In genomic region chr6:166162599-166163342, GRCh38 we compare ENCODE assay signal across 10 cellular contexts.
DNase-seq lines count a peak whose midpoint lies in the region; ATAC-seq lines count a peak whose summit lies in the region.
"Had no signal": no experiment of that assay in that cellular context is flagged by ENCODE, and none has a peak within 500 bp of the region (broad histone marks: within the 10 kb centered on the region; RNA-seq: fewer than 3 reads in every experiment).

No MANE protein-coding gene starts in this region.

- no peak overlapping the region for H3K27ac Mint-ChIP-seq in stimulated activated naive B cell treated with anti-CD40 and anti-IgM and Interleukin-4, amounts not matched to agents 10 μg/mL and 1 μg/mL and 100 μg/mL, for 72 hours
- H3K27ac Mint-ChIP-seq in T-helper 2 cell treated with Interferon-gamma antibody and Interleukin-4, amounts not matched to agents 5 μg/mL and 100 μg/mL, for 36 hours, result no peak overlapping the region

- peaks cover 26 to 67% of the 10 kb centered on the region in 2 donors for H3K4me1 Mint-ChIP-seq in stimulated activated naive B cell treated with anti-CD40 and anti-IgM and Interleukin-4, amounts not matched to agents 10 μg/mL and 1 μg/mL and 100 μg/mL, for 72 hours
- no peaks in the 10 kb centered on the region for H3K4me1 Mint-ChIP-seq in T-helper 2 cell treated with Interferon-gamma antibody and Interleukin-4, amounts not matched to agents 5 μg/mL and 100 μg/mL, for 36 hours (ENCODE audit: low read depth)

- ATAC-seq in GM21576 (IDR thresholded peaks at IDR 0.05; ENCODE audit: unreplicated experiment) (peak; percentile 82), HG03159 (IDR thresholded peaks at IDR 0.05; ENCODE audit: unreplicated experiment) (peak; percentile 50)
- peak; percentile 98 for ATAC-seq in stimulated activated naive B cell treated with anti-CD40 and anti-IgM and Interleukin-4, amounts not matched to agents 10 μg/mL and 1 μg/mL and 100 μg/mL, for 72 hours (replicated peaks)

- H3K36me3 Mint-ChIP-seq in stimulated activated naive B cell treated with anti-CD40 and anti-IgM and Interleukin-4, amounts not matched to agents 10 μg/mL and 1 μg/mL and 100 μg/mL, for 72 hours, result no peaks in the 10 kb centered on the region
- no peaks in the 10 kb centered on the region for H3K36me3 Mint-ChIP-seq in T-helper 2 cell treated with Interferon-gamma antibody and Interleukin-4, amounts not matched to agents 5 μg/mL and 100 μg/mL, for 36 hours (ENCODE audit: low read depth)

- H3K27me3 Mint-ChIP-seq in stimulated activated naive B cell treated with anti-CD40 and anti-IgM and Interleukin-4, amounts not matched to agents 10 μg/mL and 1 μg/mL and 100 μg/mL, for 72 hours, result peaks cover 46 to 74% of the 10 kb centered on the region in 2 donors
- peaks cover 42% of the 10 kb centered on the region for H3K27me3 Mint-ChIP-seq in T-helper 2 cell treated with Interferon-gamma antibody and Interleukin-4, amounts not matched to agents 5 μg/mL and 100 μg/mL, for 36 hours (ENCODE audit: low read depth)

- no peak overlapping the region for H3K4me3 Mint-ChIP-seq in stimulated activated naive B cell treated with anti-CD40 and anti-IgM and Interleukin-4, amounts not matched to agents 10 μg/mL and 1 μg/mL and 100 μg/mL, for 72 hours
- no peak overlapping the region for H3K4me3 Mint-ChIP-seq in T-helper 2 cell treated with Interferon-gamma antibody and Interleukin-4, amounts not matched to agents 5 μg/mL and 100 μg/mL, for 36 hours

- DNase-seq in stimulated activated CD4-positive, alpha-beta T cell treated with anti-CD3 and anti-CD28 coated beads, Interleukin-15, amount 100 ng/mL, for 48 hours (ENCODE audit: low read depth in 2 of 2), result peak; percentile 7 to 44
- no peak for DNase-seq in stimulated activated CD4-positive, alpha-beta T cell treated with anti-CD3 and anti-CD28 coated beads, Interleukin-2, amount 100 ng/mL, for 48 hours
- DNase-seq in stimulated activated naive B cell treated with anti-CD40 and anti-IgM and Interleukin-4, amounts not matched to agents 10 μg/mL and 1 μg/mL and 100 μg/mL, for 72 hours, result peak; percentile 79
- DNase-seq in T-helper 2 cell treated with Interferon-gamma antibody and Interleukin-4, amounts not matched to agents 5 μg/mL and 100 μg/mL, for 36 hours (ENCODE audit: low spot score), result no peak
- DNase-seq in DMS 273 (lab: John Stamatoyannopoulos, UW; ENCODE audit: unreplicated experiment) (no peak), NCI-H524 treated with DMSO at 0.1 percent for 48 hours (lab: John Stamatoyannopoulos, UW) (no peak)
- DNase-seq: MG63; NK-92 treated with Interleukin-12 subunit alpha and Interleukin-12 subunit beta, amount 100 ng/mL, for 24 hours had no signal

- no peaks in the 10 kb centered on the region for H3K9me3 Mint-ChIP-seq in stimulated activated naive B cell treated with anti-CD40 and anti-IgM and Interleukin-4, amounts not matched to agents 10 μg/mL and 1 μg/mL and 100 μg/mL, for 72 hours
- H3K9me3 Mint-ChIP-seq in T-helper 2 cell treated with Interferon-gamma antibody and Interleukin-4, amounts not matched to agents 5 μg/mL and 100 μg/mL, for 36 hours, result no peaks in the 10 kb centered on the region

Comparison
In these comparisons a context has a peak if more than half of its experiments do, and no peak if none do; other contexts are left out.
1. DNase-seq: peak in stimulated activated CD4-positive, alpha-beta T cell treated with anti-CD3 and anti-CD28 coated beads, Interleukin-15, amount 100 ng/mL, for 48 hours (2 of 2) and stimulated activated naive B cell treated with anti-CD40 and anti-IgM and Interleukin-4, amounts not matched to agents 10 μg/mL and 1 μg/mL and 100 μg/mL, for 72 hours (single experiment); none in stimulated activated CD4-positive, alpha-beta T cell treated with anti-CD3 and anti-CD28 coated beads, Interleukin-2, amount 100 ng/mL, for 48 hours (0 of 2), T-helper 2 cell treated with Interferon-gamma antibody and Interleukin-4, amounts not matched to agents 5 μg/mL and 100 μg/mL, for 36 hours (single experiment), DMS 273 (single experiment) and NCI-H524 treated with DMSO at 0.1 percent for 48 hours (single experiment).
2. Peak in every context shown above with its lines, with median percentiles within 50 percentile points of each other: ATAC-seq.